15 cellular contexts compared by ENCODE assay signal in genomic region chr15:71010439-71010838, GRCh38.
A peak's percentile ranks its signal among the peaks of the same experiment; 100 is the strongest.
DNase-seq lines count a peak whose midpoint lies in the region; ATAC-seq and TF ChIP-seq lines count a peak whose summit lies in the region.
"Had no signal": no experiment of that assay in that cellular context is flagged by ENCODE, and none has a peak within 500 bp of the region (broad histone marks: within the 10 kb centered on the region; RNA-seq: fewer than 3 reads in every experiment).

No MANE protein-coding gene starts in this region.

- H3K9me3 ChIP-seq in left ventricle myocardium inferior (replicated peaks) (no peaks in the 10 kb centered on the region), RWPE2 (ENCODE audit: severe bottlenecking) (no peaks in the 10 kb centered on the region)
- H3K9me3 ChIP-seq: A549, Caco-2 had no signal

- intact Hi-C loops in left ventricle myocardium inferior (cut with micrococcal nuclease) = loop anchor here (10.0 kb wide), 1 partner anchor 94 kb away; no protein-coding TSS in a partner anchor
- intact Hi-C loops in left cardiac atrium (cut with DNase I) = loop anchor here in 1 of 2 donors (2.0 to 10.0 kb wide), 3 partner anchors 244 to 430 kb away; no protein-coding TSS in a partner anchor
- intact Hi-C loops in posterior vena cava (cut with DNase I) = no loop called here

- peaks cover 17% of the 10 kb centered on the region for H3K36me3 ChIP-seq in left ventricle myocardium inferior
- no peaks in the 10 kb centered on the region for H3K36me3 ChIP-seq in RWPE2 (ENCODE audit: low read depth)

- peak; percentile 1 for DNase-seq in NOMO-1 treated with DMSO at 0.1 percent for 48 hours (lab: John Stamatoyannopoulos, UW; ENCODE audit: unreplicated experiment)
- DNase-seq in NOMO-1 (lab: John Stamatoyannopoulos, UW; ENCODE audit: unreplicated experiment in 2 of 2) = no peak
- DNase-seq in left ventricle myocardium inferior = no peak
- no peak for DNase-seq in left cardiac atrium
- no peak for DNase-seq in RWPE2 (ENCODE audit: low spot score)
- DNase-seq in putamen (ENCODE audit: low spot score) = peak; percentile 27
- DNase-seq in HuH-7 (ENCODE audit: low spot score) = no peak
- DNase-seq in posterior vena cava (ENCODE audit: low spot score) = no peak
- DNase-seq: AML-193; Caco-2; CD4-positive, alpha-beta T cell; H9 had no signal

- no peaks in the 10 kb centered on the region for H3K27me3 ChIP-seq in left ventricle myocardium inferior (ENCODE audit: low read depth)
- H3K27me3 ChIP-seq in RWPE2 (ENCODE audit: insufficient read depth, poor library complexity, severe bottlenecking) = no peaks in the 10 kb centered on the region

- H3K4me3 ChIP-seq in left ventricle myocardium inferior (peak overlapping the region; percentile 62), RWPE2 (ENCODE audit: severe bottlenecking) (no peak overlapping the region)
- H3K4me3 ChIP-seq: A549 had no signal

- TF ChIP-seq CTCF in left ventricle myocardium inferior (IDR thresholded peaks at IDR 0.05; ENCODE audit: borderline replicate concordance) (no peak), RWPE2 (IDR thresholded peaks at IDR 0.05; ENCODE audit: poor library complexity, severe bottlenecking) (no peak)

- ATAC-seq in left cardiac atrium (no peak), RWPE2 (ENCODE audit: low read depth) (no peak)
- ATAC-seq: A549 had no signal

- H3K27ac ChIP-seq in left ventricle myocardium inferior (replicated peaks) = peak overlapping the region; percentile 60
- peak overlapping the region; percentile 50 for H3K27ac ChIP-seq in RWPE2 (ENCODE audit: poor library complexity, severe bottlenecking)
- H3K27ac ChIP-seq: 22Rv1, C4-2B had no signal

- peaks cover 8% of the 10 kb centered on the region for H3K4me1 ChIP-seq in left ventricle myocardium inferior
- H3K4me1 ChIP-seq in RWPE2 (ENCODE audit: insufficient read depth, poor library complexity, severe bottlenecking) = peaks cover 26% of the 10 kb centered on the region
- H3K4me1 ChIP-seq: Caco-2 had no signal

Comparison
In these comparisons a context has a peak if more than half of its experiments do, and no peak if none do; other contexts are left out.
1. DNase-seq: peak in NOMO-1 treated with DMSO at 0.1 percent for 48 hours (single experiment) and putamen (single experiment); none in NOMO-1 (0 of 2), left ventricle myocardium inferior (single experiment), left cardiac atrium (single experiment), RWPE2 (single experiment), HuH-7 (single experiment) and posterior vena cava (single experiment).